14 cellular contexts compared by ENCODE assay signal in the genomic region with DNA sequence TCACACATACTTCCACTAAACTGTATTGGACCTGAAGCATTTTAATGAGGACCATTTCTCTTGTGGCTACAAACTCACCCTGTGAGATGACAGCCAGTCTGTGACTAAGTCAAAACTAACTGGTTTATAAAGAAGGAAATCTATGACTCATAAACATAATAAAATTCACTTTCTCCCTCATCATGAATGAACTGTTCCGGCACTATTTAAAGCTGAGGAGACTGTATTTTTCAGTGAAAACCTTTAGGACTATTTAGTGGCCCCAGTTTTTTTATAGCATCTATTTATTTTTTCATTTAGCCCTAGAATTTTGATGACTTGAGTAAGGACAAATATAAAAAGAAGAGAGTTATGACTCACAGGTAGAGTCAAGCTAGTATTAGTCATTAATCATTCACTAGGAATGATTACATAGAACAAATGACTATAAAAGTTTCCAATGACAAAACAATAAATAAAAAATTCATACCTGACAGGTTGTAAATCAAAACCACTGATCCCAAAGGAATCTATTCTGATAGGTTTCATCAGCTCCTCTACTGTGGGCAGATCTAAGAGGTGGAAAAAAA. TPM values are rescaled to one million over a fixed set of nuclear protein-coding genes. Genes with fewer than 3 reads are reported as not detected.
A peak's percentile ranks its signal among the peaks of the same experiment; 100 is the strongest.
DNase-seq lines count a peak whose midpoint lies in the region; ATAC-seq and TF ChIP-seq lines count a peak whose summit lies in the region.
"Had no signal": no experiment of that assay in that cellular context is flagged by ENCODE, and none has a peak within 500 bp of the region (broad histone marks: within the 10 kb centered on the region; RNA-seq: fewer than 3 reads in every experiment).

No MANE protein-coding gene starts in this region.

- ATAC-seq in activated CD4-positive, CD25-positive, alpha-beta regulatory T cell treated with anti-CD3 and anti-CD28 coated beads, Interleukin-2, amount 50 U/mL, for 24 hours, result peak; percentile 70 to 86
- ATAC-seq in activated T-cell treated with anti-CD3 and anti-CD28 coated beads, Interleukin-2, amount 50 U/mL, for 72 hours (replicated peaks in 1 of 2), result no peak
- ATAC-seq: natural killer cell treated with Interleukin-12 subunit alpha and Interleukin-12 subunit beta and Interleukin-15 and Interleukin-18, amount 100 ng/mL, for 72 hours had no signal

- DNase-seq in activated CD4-positive, CD25-positive, alpha-beta regulatory T cell (lab: John Stamatoyannopoulos, UW), result no peak
- peak; percentile 72 for DNase-seq in RPMI7951 (ENCODE audit: low read depth)
- DNase-seq in fibroblast of lung (ENCODE audit: low read depth in 2 of 2), result peak; percentile 56 to 91
- DNase-seq in stromal cell of bone marrow (ENCODE audit: low read depth), result peak; percentile 65
- no peak for DNase-seq in OCI-M2 (lab: John Stamatoyannopoulos, UW; ENCODE audit: unreplicated experiment)
- no peak for DNase-seq in activated naive CD4-positive, alpha-beta T cell (lab: John Stamatoyannopoulos, UW)
- DNase-seq in activated T-cell treated with anti-CD3 and anti-CD28 coated beads, Interleukin-2, amount 50 U/mL, for 72 hours, result no peak
- DNase-seq: 8988T; activated CD8-positive, alpha-beta memory T cell treated with anti-CD3 and anti-CD28 coated beads for 24 hours; NCI-H510A treated with DMSO at 0.1 percent for 48 hours had no signal

- H3K27ac ChIP-seq in fibroblast of lung (ENCODE audit: insufficient read depth, low read length), result no peak overlapping the region
- H3K27ac ChIP-seq: suprapubic skin had no signal

- H3K4me2 ChIP-seq in fibroblast of lung (ENCODE audit: extremely low read depth, insufficient read depth, low read length), result no peak overlapping the region

- H3K4me3 ChIP-seq in fibroblast of lung (replicated peaks in 1 of 4; ENCODE audit: control extremely low read depth in 1 of 4, insufficient read depth in 1 of 4, low read depth in 3 of 4, low read length in 4 of 4), result no peak overlapping the region
- H3K4me3 ChIP-seq: suprapubic skin had no signal

- H3K4me1 Mint-ChIP-seq in activated T-cell treated with anti-CD3 and anti-CD28 coated beads, Interleukin-2, amount 50 U/mL, for 72 hours (ENCODE audit: low read depth), result no peaks in the 10 kb centered on the region
- H3K4me1 Mint-ChIP-seq: central memory CD8-positive, alpha-beta T cell had no signal

- no peak overlapping the region for H2AFZ ChIP-seq in fibroblast of lung (ENCODE audit: low read length)

- no peak overlapping the region for H3K27ac Mint-ChIP-seq in activated T-cell treated with anti-CD3 and anti-CD28 coated beads, Interleukin-2, amount 50 U/mL, for 72 hours
- H3K27ac Mint-ChIP-seq: natural killer cell treated with Interleukin-12 subunit alpha and Interleukin-12 subunit beta and Interleukin-15 and Interleukin-18, amount 100 ng/mL, for 72 hours had no signal

- H3K9me3 Mint-ChIP-seq in activated T-cell treated with anti-CD3 and anti-CD28 coated beads, Interleukin-2, amount 50 U/mL, for 72 hours, result no peaks in the 10 kb centered on the region
- H3K9me3 Mint-ChIP-seq: central memory CD8-positive, alpha-beta T cell; natural killer cell treated with Interleukin-12 subunit alpha and Interleukin-12 subunit beta and Interleukin-15 and Interleukin-18, amount 100 ng/mL, for 72 hours had no signal

- H3K79me2 ChIP-seq in fibroblast of lung (ENCODE audit: control insufficient read depth, insufficient read depth, low read length), result no peaks in the 10 kb centered on the region

- H4K20me1 ChIP-seq in fibroblast of lung (ENCODE audit: control insufficient read depth, extremely low read depth, insufficient read depth, low read length), result no peaks in the 10 kb centered on the region

- H3K9me3 ChIP-seq in fibroblast of lung (ENCODE audit: control insufficient read depth, insufficient read depth, low read depth, low read length), result no peaks in the 10 kb centered on the region
- H3K9me3 ChIP-seq: suprapubic skin had no signal

- H3K36me3 ChIP-seq in fibroblast of lung (ENCODE audit: control insufficient read depth, insufficient read depth, low read length), result no peaks in the 10 kb centered on the region

- H3K36me3 Mint-ChIP-seq in activated T-cell treated with anti-CD3 and anti-CD28 coated beads, Interleukin-2, amount 50 U/mL, for 72 hours (ENCODE audit: insufficient read depth in 2 of 2), result peaks cover 8 to 19% of the 10 kb centered on the region in 2 donors

- H3K27me3 Mint-ChIP-seq in activated T-cell treated with anti-CD3 and anti-CD28 coated beads, Interleukin-2, amount 50 U/mL, for 72 hours (ENCODE audit: low read depth), result no peaks in the 10 kb centered on the region
- H3K27me3 Mint-ChIP-seq: central memory CD8-positive, alpha-beta T cell; natural killer cell treated with Interleukin-12 subunit alpha and Interleukin-12 subunit beta and Interleukin-15 and Interleukin-18, amount 100 ng/mL, for 72 hours had no signal

- no peak overlapping the region for H3K9ac ChIP-seq in fibroblast of lung (ENCODE audit: insufficient read depth, low read length)

- H3K4me3 Mint-ChIP-seq in activated T-cell treated with anti-CD3 and anti-CD28 coated beads, Interleukin-2, amount 50 U/mL, for 72 hours, result no peak overlapping the region
- H3K4me3 Mint-ChIP-seq: central memory CD8-positive, alpha-beta T cell; natural killer cell treated with Interleukin-12 subunit alpha and Interleukin-12 subunit beta and Interleukin-15 and Interleukin-18, amount 100 ng/mL, for 72 hours had no signal

- no peak for TF ChIP-seq CTCF in fibroblast of lung (conservative IDR thresholded peaks at IDR 0.05 in 1 of 2, IDR thresholded peaks at IDR 0.05 in 1 of 2; ENCODE audit: low read depth in 1 of 2, low read length in 2 of 2)

- no peaks in the 10 kb centered on the region for H3K27me3 ChIP-seq in fibroblast of lung (ENCODE audit: control insufficient read depth, insufficient read depth, low read length)
- H3K27me3 ChIP-seq: suprapubic skin had no signal

- peaks cover 3% of the 10 kb centered on the region for H3K4me1 ChIP-seq in fibroblast of lung (ENCODE audit: control insufficient read depth, extremely low read depth, insufficient read depth, low read length)
- H3K4me1 ChIP-seq: suprapubic skin had no signal

RNA-seq across cellular contexts. Expression of gene CEP162, which starts 34.2 kb away (rescaled TPM):
- total RNA-seq in RPMI7951 (2014; rRNA removed; shearing (Covaris generic)), result 5.3 and 6.7 TPM in 2 replicates
- total RNA-seq in fibroblast of lung, result 7.4 and 9.2 TPM in 2 replicates
- polyA plus RNA-seq in fibroblast of lung, result 2.6 and 3.7 TPM in 2 replicates
- 1.7 and 2.8 TPM in 2 replicates for polyA plus RNA-seq in fibroblast of lung (2012)
- polyA minus RNA-seq in fibroblast of lung (ENCODE audit: low replicate concordance), result not detected in 2 replicates
- 1 to 10 TPM; 3.5 to 5.6 TPM for total RNA-seq in activated T-cell treated with anti-CD3 and anti-CD28 coated beads, Interleukin-2, amount 50 U/mL, for 72 hours

Comparison
In these comparisons a context has a peak if more than half of its experiments do, and no peak if none do; other contexts are left out.
1. ATAC-seq: peak in activated CD4-positive, CD25-positive, alpha-beta regulatory T cell treated with anti-CD3 and anti-CD28 coated beads, Interleukin-2, amount 50 U/mL, for 24 hours (2 of 2); none in activated T-cell treated with anti-CD3 and anti-CD28 coated beads, Interleukin-2, amount 50 U/mL, for 72 hours (0 of 2).
2. DNase-seq: peak in RPMI7951 (single experiment), fibroblast of lung (2 of 2) and stromal cell of bone marrow (single experiment); none in activated CD4-positive, CD25-positive, alpha-beta regulatory T cell (0 of 4), OCI-M2 (single experiment), activated naive CD4-positive, alpha-beta T cell (0 of 4) and activated T-cell treated with anti-CD3 and anti-CD28 coated beads, Interleukin-2, amount 50 U/mL, for 72 hours (0 of 2).